Comparison of ENCODE assay signal across 1 cellular context in the genomic region with DNA sequence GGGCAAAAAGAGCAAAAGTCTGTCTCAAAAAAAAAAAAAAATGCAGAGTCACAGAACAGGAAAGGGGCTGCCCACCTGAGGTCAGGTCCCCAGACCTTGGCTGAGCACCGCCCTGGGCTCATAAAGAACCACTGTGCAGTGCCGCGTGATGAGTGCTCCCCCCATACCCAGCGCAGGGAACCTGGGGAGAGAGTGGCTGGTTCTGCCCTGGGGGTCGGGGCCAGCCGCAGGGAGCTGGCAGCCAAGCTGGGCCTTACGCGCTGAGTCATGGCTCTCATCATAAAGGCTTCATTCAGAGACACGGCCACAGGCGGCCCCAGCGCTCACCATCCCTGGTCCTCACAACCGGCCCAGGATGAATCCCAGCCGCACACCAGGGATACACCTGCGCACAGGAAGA.
TF ChIP-seq lines count a peak whose summit lies in the region.

No MANE protein-coding gene starts in this region.

TF ChIP-seq in HepG2, 621 proteins besides CTCF, POLR2A, EP300 and RAD21 (continued from another document and continues in another):
- no peak for TF ChIP-seq ZNF275 (CRISPR knock-in tag; IDR thresholded peaks at IDR 0.05; ENCODE audit: borderline replicate concordance)
- TF ChIP-seq TAF15 (IDR thresholded peaks at IDR 0.05; ENCODE audit: low read depth, low read length, poor library complexity, severe bottlenecking): no peak
- TF ChIP-seq, protein P1, sequence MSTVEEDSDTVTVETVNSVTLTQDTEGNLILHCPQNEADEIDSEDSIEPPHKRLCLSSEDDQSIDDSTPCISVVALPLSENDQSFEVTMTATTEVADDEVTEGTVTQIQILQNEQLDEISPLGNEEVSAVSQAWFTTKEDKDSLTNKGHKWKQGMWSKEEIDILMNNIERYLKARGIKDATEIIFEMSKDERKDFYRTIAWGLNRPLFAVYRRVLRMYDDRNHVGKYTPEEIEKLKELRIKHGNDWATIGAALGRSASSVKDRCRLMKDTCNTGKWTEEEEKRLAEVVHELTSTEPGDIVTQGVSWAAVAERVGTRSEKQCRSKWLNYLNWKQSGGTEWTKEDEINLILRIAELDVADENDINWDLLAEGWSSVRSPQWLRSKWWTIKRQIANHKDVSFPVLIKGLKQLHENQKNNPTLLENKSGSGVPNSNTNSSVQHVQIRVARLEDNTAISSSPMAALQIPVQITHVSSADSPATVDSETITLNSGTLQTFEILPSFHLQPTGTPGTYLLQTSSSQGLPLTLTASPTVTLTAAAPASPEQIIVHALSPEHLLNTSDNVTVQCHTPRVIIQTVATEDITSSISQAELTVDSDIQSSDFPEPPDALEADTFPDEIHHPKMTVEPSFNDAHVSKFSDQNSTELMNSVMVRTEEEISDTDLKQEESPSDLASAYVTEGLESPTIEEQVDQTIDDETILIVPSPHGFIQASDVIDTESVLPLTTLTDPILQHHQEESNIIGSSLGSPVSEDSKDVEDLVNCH (CRISPR knock-in tag; IDR thresholded peaks at IDR 0.05): no peak
- TF ChIP-seq HOXA7 (CRISPR knock-in tag; IDR thresholded peaks at IDR 0.05): no peak
- TF ChIP-seq ZNF563 (CRISPR knock-in tag; IDR thresholded peaks at IDR 0.05): no peak
- no peak for TF ChIP-seq ZNF431 (CRISPR knock-in tag; IDR thresholded peaks at IDR 0.05; ENCODE audit: borderline replicate concordance, low read depth)
- no peak for TF ChIP-seq ZNF33B (CRISPR knock-in tag; IDR thresholded peaks at IDR 0.05)
- TF ChIP-seq ZNF260 (CRISPR knock-in tag; IDR thresholded peaks at IDR 0.05; ENCODE audit: borderline replicate concordance, low read depth): no peak
- TF ChIP-seq U2AF1 (optimal IDR thresholded peaks at IDR 0.05; ENCODE audit: low read depth, low read length): no peak
- TF ChIP-seq, protein P2, sequence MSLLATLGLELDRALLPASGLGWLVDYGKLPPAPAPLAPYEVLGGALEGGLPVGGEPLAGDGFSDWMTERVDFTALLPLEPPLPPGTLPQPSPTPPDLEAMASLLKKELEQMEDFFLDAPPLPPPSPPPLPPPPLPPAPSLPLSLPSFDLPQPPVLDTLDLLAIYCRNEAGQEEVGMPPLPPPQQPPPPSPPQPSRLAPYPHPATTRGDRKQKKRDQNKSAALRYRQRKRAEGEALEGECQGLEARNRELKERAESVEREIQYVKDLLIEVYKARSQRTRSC (CRISPR knock-in tag; IDR thresholded peaks at IDR 0.05; ENCODE audit: low read depth): no peak
- TF ChIP-seq, protein P3, sequence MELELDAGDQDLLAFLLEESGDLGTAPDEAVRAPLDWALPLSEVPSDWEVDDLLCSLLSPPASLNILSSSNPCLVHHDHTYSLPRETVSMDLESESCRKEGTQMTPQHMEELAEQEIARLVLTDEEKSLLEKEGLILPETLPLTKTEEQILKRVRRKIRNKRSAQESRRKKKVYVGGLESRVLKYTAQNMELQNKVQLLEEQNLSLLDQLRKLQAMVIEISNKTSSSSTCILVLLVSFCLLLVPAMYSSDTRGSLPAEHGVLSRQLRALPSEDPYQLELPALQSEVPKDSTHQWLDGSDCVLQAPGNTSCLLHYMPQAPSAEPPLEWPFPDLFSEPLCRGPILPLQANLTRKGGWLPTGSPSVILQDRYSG (CRISPR knock-in tag; IDR thresholded peaks at IDR 0.05): no peak
- no peak for TF ChIP-seq NAIF1 (CRISPR knock-in tag; IDR thresholded peaks at IDR 0.05; ENCODE audit: borderline replicate concordance)
- no peak for TF ChIP-seq TOPORS (CRISPR knock-in tag; IDR thresholded peaks at IDR 0.05)
- no peak for TF ChIP-seq HOXA5 (CRISPR knock-in tag; IDR thresholded peaks at IDR 0.05)
- TF ChIP-seq EHMT2 (IDR thresholded peaks at IDR 0.05; ENCODE audit: borderline replicate concordance, low read depth, low read length): no peak
- no peak for TF ChIP-seq ZMYM4 (CRISPR knock-in tag; IDR thresholded peaks at IDR 0.05)
- no peak for TF ChIP-seq ONECUT2 (CRISPR knock-in tag; IDR thresholded peaks at IDR 0.05)
- no peak for TF ChIP-seq HMGXB4 (CRISPR knock-in tag; IDR thresholded peaks at IDR 0.05; ENCODE audit: borderline replicate concordance in 1 of 2, low read depth in 1 of 2)
- no peak for TF ChIP-seq ZNF350 (CRISPR knock-in tag; IDR thresholded peaks at IDR 0.05; ENCODE audit: borderline replicate concordance, low read depth)
- TF ChIP-seq CBX5 (CRISPR knock-in tag; IDR thresholded peaks at IDR 0.05; ENCODE audit: borderline replicate concordance): no peak
- no peak for TF ChIP-seq JUND (CRISPR knock-in tag; IDR thresholded peaks at IDR 0.05)
- TF ChIP-seq MAF1 (CRISPR knock-in tag; IDR thresholded peaks at IDR 0.05; ENCODE audit: borderline replicate concordance): no peak
- TF ChIP-seq RFXANK (CRISPR knock-in tag; IDR thresholded peaks at IDR 0.05): no peak
- TF ChIP-seq PPARG (CRISPR knock-in tag; conservative IDR thresholded peaks at IDR 0.05): no peak
- no peak for TF ChIP-seq FOXP4 (CRISPR knock-in tag; IDR thresholded peaks at IDR 0.05)
- TF ChIP-seq HNRNPL (IDR thresholded peaks at IDR 0.05; ENCODE audit: low read depth, low read length): peak; percentile 97
- no peak for TF ChIP-seq SRSF4 (IDR thresholded peaks at IDR 0.05; ENCODE audit: low read depth, low read length, poor library complexity, severe bottlenecking)
- TF ChIP-seq ZNF496 (CRISPR knock-in tag; IDR thresholded peaks at IDR 0.05; ENCODE audit: insufficient replicate concordance): no peak
- peak; percentile 62; the same call in 1 of the 2 replicates for TF ChIP-seq NFE2L1 (CRISPR knock-in tag; IDR thresholded peaks at IDR 0.05; ENCODE audit: borderline replicate concordance)
- TF ChIP-seq HMGA1 (CRISPR knock-in tag; conservative IDR thresholded peaks at IDR 0.05): no peak
- no peak for TF ChIP-seq KDM4B (CRISPR knock-in tag; IDR thresholded peaks at IDR 0.05)
- TF ChIP-seq ZMYM3 (CRISPR knock-in tag; IDR thresholded peaks at IDR 0.05): 0 out of 2 replicates have a peak, but pooled peaks have one; percentile 14
- TF ChIP-seq, protein P4, sequence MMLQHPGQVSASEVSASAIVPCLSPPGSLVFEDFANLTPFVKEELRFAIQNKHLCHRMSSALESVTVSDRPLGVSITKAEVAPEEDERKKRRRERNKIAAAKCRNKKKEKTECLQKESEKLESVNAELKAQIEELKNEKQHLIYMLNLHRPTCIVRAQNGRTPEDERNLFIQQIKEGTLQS (CRISPR knock-in tag; IDR thresholded peaks at IDR 0.05): no peak
- TF ChIP-seq CEBPG (CRISPR knock-in tag; IDR thresholded peaks at IDR 0.05): no peak
- no peak for TF ChIP-seq SRF (IDR thresholded peaks at IDR 0.05; ENCODE audit: low read depth, low read length)
- no peak for TF ChIP-seq ZBTB42 (CRISPR knock-in tag; IDR thresholded peaks at IDR 0.05)
- no peak for TF ChIP-seq MBNL3 (CRISPR knock-in tag; conservative IDR thresholded peaks at IDR 0.05)
- TF ChIP-seq IKZF1 (IDR thresholded peaks at IDR 0.05): no peak
- TF ChIP-seq FOXC1 (CRISPR knock-in tag; IDR thresholded peaks at IDR 0.05; ENCODE audit: borderline replicate concordance): no peak
- no peak for TF ChIP-seq PHF8 (CRISPR knock-in tag; IDR thresholded peaks at IDR 0.05)
- no peak for TF ChIP-seq RBM22 (optimal IDR thresholded peaks at IDR 0.05; ENCODE audit: low read length)
- TF ChIP-seq CEBPB (IDR thresholded peaks at IDR 0.05; ENCODE audit: borderline replicate concordance, low read depth, low read length): no peak
- TF ChIP-seq AGO1 (IDR thresholded peaks at IDR 0.05; ENCODE audit: low read depth, low read length, poor library complexity, severe bottlenecking): no peak
- TF ChIP-seq ZNF138 (CRISPR knock-in tag; IDR thresholded peaks at IDR 0.05; ENCODE audit: low read depth): no peak
- no peak for TF ChIP-seq MED8 (CRISPR knock-in tag; IDR thresholded peaks at IDR 0.05; ENCODE audit: insufficient replicate concordance)
- no peak for TF ChIP-seq POLR2AphosphoS2 (IDR thresholded peaks at IDR 0.05; ENCODE audit: low read depth, low read length)
- TF ChIP-seq SALL2 (CRISPR knock-in tag; IDR thresholded peaks at IDR 0.05): no peak
- no peak for TF ChIP-seq ZNF407 (CRISPR knock-in tag; IDR thresholded peaks at IDR 0.05; ENCODE audit: not compliant biosample characterization)
- TF ChIP-seq ATF1 (CRISPR knock-in tag; IDR thresholded peaks at IDR 0.05): no peak
- TF ChIP-seq MIER3 (CRISPR knock-in tag; IDR thresholded peaks at IDR 0.05; ENCODE audit: borderline replicate concordance): no peak
- no peak for TF ChIP-seq ZSCAN21 (CRISPR knock-in tag; IDR thresholded peaks at IDR 0.05; ENCODE audit: borderline replicate concordance)
